13 cellular contexts compared by ENCODE assay signal in the genomic region with DNA sequence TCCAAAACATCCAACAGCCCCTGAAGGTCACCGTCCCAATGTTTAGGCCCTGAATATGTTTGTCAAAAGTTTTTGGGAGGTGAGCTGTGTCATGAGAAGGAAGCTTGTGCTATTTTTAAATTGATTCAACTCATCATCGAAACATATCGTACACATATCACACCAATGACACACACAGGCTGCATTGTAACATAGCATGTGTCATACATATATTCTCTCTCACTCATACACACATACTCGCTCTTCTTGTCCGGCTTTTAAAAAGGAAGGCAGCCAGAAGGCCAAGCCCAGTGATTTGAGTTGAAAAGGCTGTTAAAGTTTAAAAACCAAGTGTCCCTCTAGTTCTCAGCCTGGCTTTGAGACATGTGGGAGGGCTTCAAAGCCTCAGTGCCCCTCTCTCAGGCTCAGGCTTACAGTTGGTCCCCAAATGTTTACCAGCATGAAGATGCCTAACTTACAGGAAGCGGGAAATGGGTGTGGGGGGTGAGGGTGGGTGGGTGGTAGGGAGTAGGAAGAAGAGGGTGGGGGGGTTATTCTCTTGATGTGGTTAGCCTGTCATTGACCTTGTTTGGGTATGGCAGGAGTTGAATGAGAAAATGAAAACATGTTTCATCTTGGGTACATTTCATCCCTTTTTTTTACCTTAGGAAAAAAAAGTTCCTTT. TPM values are rescaled to one million over a fixed set of nuclear protein-coding genes. Genes with fewer than 3 reads are reported as not detected.
DNase-seq lines count a peak whose midpoint lies in the region; ATAC-seq, FAIRE-seq and TF ChIP-seq lines count a peak whose summit lies in the region.
"Had no signal": no experiment of that assay in that cellular context is flagged by ENCODE, and none has a peak within 500 bp of the region (broad histone marks: within the 10 kb centered on the region; RNA-seq: fewer than 3 reads in every experiment).

No MANE protein-coding gene starts in this region.

- H4K8ac ChIP-seq in mesendoderm (ENCODE audit: low read depth, low read length): no peak overlapping the region

- H3K4me1 ChIP-seq in CD4-positive, alpha-beta memory T cell (ENCODE audit: insufficient read depth, low read length): peaks cover 51% of the 10 kb centered on the region
- H3K4me1 ChIP-seq in astrocyte (ENCODE audit: insufficient read depth, low read length) (peaks cover 36% of the 10 kb centered on the region), mesendoderm (ENCODE audit: control insufficient read depth, low read depth, low read length) (peaks cover 29% of the 10 kb centered on the region)

- peaks cover 4% of the 10 kb centered on the region for H3K79me2 ChIP-seq in astrocyte (ENCODE audit: insufficient read depth, low read length)
- H3K79me2 ChIP-seq in mesendoderm (ENCODE audit: control insufficient read depth, insufficient read depth, low read length): peaks cover 8% of the 10 kb centered on the region

- H4K5ac ChIP-seq in mesendoderm (ENCODE audit: low read length): no peak overlapping the region

- peak overlapping the region; percentile 53 for H3K56ac ChIP-seq in mesendoderm (ENCODE audit: low read length)

- peaks cover 0 to 7% of the 10 kb centered on the region in 2 donors for H3K36me3 Mint-ChIP-seq in CD4-positive, alpha-beta memory T cell
- no peaks in the 10 kb centered on the region for H3K36me3 Mint-ChIP-seq in astrocyte (ENCODE audit: low read depth, unreplicated experiment)
- H3K36me3 Mint-ChIP-seq: activated naive CD4-positive, alpha-beta T cell treated with anti-CD3 and anti-CD28 coated beads, Interleukin-2, amount 50 U/mL, for 72 hours had no signal

- no peak overlapping the region for H2BK120ac ChIP-seq in mesendoderm (ENCODE audit: low read depth, low read length)

- peak overlapping the region; percentile 38 for H2AFZ ChIP-seq in astrocyte (ENCODE audit: low read depth, low read length)

- peaks cover 0 to 2% of the 10 kb centered on the region in 2 donors for H3K27me3 Mint-ChIP-seq in CD4-positive, alpha-beta memory T cell
- H3K27me3 Mint-ChIP-seq in astrocyte (ENCODE audit: low read depth, unreplicated experiment): peaks cover 3% of the 10 kb centered on the region

- no peak overlapping the region for H3K27ac ChIP-seq in CD4-positive, alpha-beta memory T cell (ENCODE audit: low read depth, low read length)
- H3K27ac ChIP-seq in astrocyte (ENCODE audit: low read depth, low read length) (peak overlapping the region; percentile 84), mesendoderm (ENCODE audit: low read depth, low read length) (no peak overlapping the region)
- H3K27ac ChIP-seq: upper lobe of right lung had no signal

- H2BK5ac ChIP-seq in mesendoderm (ENCODE audit: low read length): peak overlapping the region; percentile 9

- CTCF ChIA-PET in CD4-positive, alpha-beta memory T cell (lab: Charles Lee; ENCODE audit: partially characterized antibody): interaction anchor here (0.6 to 2.2 kb wide), 9 partner anchors 7 to 306 kb away, joined by 3 to 7 read pairs (median 3); no protein-coding TSS in a partner anchor

- no peak overlapping the region for H3K4me3 ChIP-seq in CD4-positive, alpha-beta memory T cell (ENCODE audit: low read length in 2 of 2)
- no peak overlapping the region for H3K4me3 ChIP-seq in Jurkat, Clone E6-1 (ENCODE audit: low read length)
- H3K4me3 ChIP-seq in astrocyte (ENCODE audit: insufficient read depth, low read depth, low read length) (no peak overlapping the region), mesendoderm (ENCODE audit: low read length) (no peak overlapping the region)
- H3K4me3 ChIP-seq: upper lobe of right lung had no signal

- no peaks in the 10 kb centered on the region for H4K20me1 ChIP-seq in astrocyte (ENCODE audit: insufficient read depth, low read length)

- no peak for TF ChIP-seq CTCF in astrocyte (IDR thresholded peaks at IDR 0.05; ENCODE audit: insufficient read depth, low read depth, low read length)

- H3K4me2 ChIP-seq in astrocyte (ENCODE audit: low read length) (no peak overlapping the region), mesendoderm (ENCODE audit: low read length) (no peak overlapping the region)

- peak; percentile 90 for FAIRE-seq in astrocyte (lab: Jason Lieb, UNC)

- H2AK5ac ChIP-seq in mesendoderm (ENCODE audit: low read length): peak overlapping the region; percentile 72

- H3K4ac ChIP-seq in mesendoderm (ENCODE audit: low read depth, low read length): no peak overlapping the region

- no peaks in the 10 kb centered on the region for H3K79me1 ChIP-seq in mesendoderm (ENCODE audit: low read length)

- H3K9ac ChIP-seq in astrocyte (ENCODE audit: low read length) (peak overlapping the region; percentile 29), mesendoderm (ENCODE audit: low read length) (no peak overlapping the region)

- no peaks in the 10 kb centered on the region for H3K36me3 ChIP-seq in CD4-positive, alpha-beta memory T cell (ENCODE audit: insufficient read depth, low read length)
- no peaks in the 10 kb centered on the region for H3K36me3 ChIP-seq in astrocyte (ENCODE audit: insufficient read depth, low read length)
- no peaks in the 10 kb centered on the region for H3K36me3 ChIP-seq in mesendoderm (ENCODE audit: control insufficient read depth, insufficient read depth, low read length)
- H3K36me3 ChIP-seq: upper lobe of right lung had no signal

- POLR2A ChIA-PET in CD4-positive, alpha-beta memory T cell (lab: Charles Lee; ENCODE audit: partially characterized antibody): interaction anchor here (0.8 to 3.1 kb wide), 7 partner anchors 11 to 110 kb away, joined by 3 to 28 read pairs (median 3); no protein-coding TSS in a partner anchor

- intact Hi-C loops in CD4-positive, alpha-beta memory T cell (cut with micrococcal nuclease): no loop called here

- H3K4me1 Mint-ChIP-seq in CD4-positive, alpha-beta memory T cell: peaks cover 44 to 74% (median 56%) of the 10 kb centered on the region in 4 donors
- H3K4me1 Mint-ChIP-seq in astrocyte (ENCODE audit: low read depth, unreplicated experiment): peaks cover 30% of the 10 kb centered on the region

- no peak for ATAC-seq in GM19035 (IDR thresholded peaks at IDR 0.05; ENCODE audit: unreplicated experiment)
- no peak for ATAC-seq in GM18909 (IDR thresholded peaks at IDR 0.05; ENCODE audit: poor library complexity, unreplicated experiment)
- no peak for ATAC-seq in GM21367 (IDR thresholded peaks at IDR 0.05; ENCODE audit: unreplicated experiment)
- ATAC-seq: left cardiac atrium, upper lobe of right lung had no signal

- no peaks in the 10 kb centered on the region for H3K27me3 ChIP-seq in CD4-positive, alpha-beta memory T cell (ENCODE audit: insufficient read depth, low read length)
- H3K27me3 ChIP-seq in astrocyte (ENCODE audit: insufficient read depth, low read length): no peaks in the 10 kb centered on the region
- H3K27me3 ChIP-seq in mesendoderm (ENCODE audit: insufficient read depth, low read length, poor library complexity): no peaks in the 10 kb centered on the region

- peak overlapping the region; percentile 71 for H3K18ac ChIP-seq in mesendoderm (ENCODE audit: low read length)

- no peak overlapping the region for H3K23ac ChIP-seq in mesendoderm (ENCODE audit: low read length)

- H3K9me3 Mint-ChIP-seq in CD4-positive, alpha-beta memory T cell: peaks cover 0 to 4% (median 0%) of the 10 kb centered on the region in 8 donors
- no peaks in the 10 kb centered on the region for H3K9me3 Mint-ChIP-seq in astrocyte (ENCODE audit: unreplicated experiment)
- H3K9me3 Mint-ChIP-seq: activated naive CD4-positive, alpha-beta T cell treated with anti-CD3 and anti-CD28 coated beads, Interleukin-2, amount 50 U/mL, for 72 hours had no signal

- H3K9me3 ChIP-seq in CD4-positive, alpha-beta memory T cell (ENCODE audit: control insufficient read depth in 1 of 2, low read length in 2 of 2): no peaks in the 10 kb centered on the region
- no peaks in the 10 kb centered on the region for H3K9me3 ChIP-seq in astrocyte (ENCODE audit: insufficient read depth, low read depth, low read length)
- H3K9me3 ChIP-seq: upper lobe of right lung had no signal

- no peak for DNase-seq in CD4-positive, alpha-beta memory T cell
- DNase-seq in Jurkat, Clone E6-1 (ENCODE audit: low read depth, low spot score): peak; percentile 60
- peak; percentile 78 for DNase-seq in astrocyte (ENCODE audit: low read depth)
- DNase-seq in mesendoderm: no peak
- DNase-seq: GF-D8, left cardiac atrium, NCI-H1105 treated with DMSO at 0.1 percent for 48 hours, T1000, upper lobe of right lung had no signal

- no peak overlapping the region for H2BK15ac ChIP-seq in mesendoderm (replicated peaks; ENCODE audit: low read depth)

- WGBS in mesendoderm (ENCODE audit: extremely low coverage, insufficient coverage, low lambda C conversion rate): no CpG with 5 or more reads among the region's 6 CpGs

- H3K4me3 Mint-ChIP-seq in CD4-positive, alpha-beta memory T cell: peak overlapping the region in 7 of 8 donors; percentile 36 to 96 (median 73)
- no peak overlapping the region for H3K4me3 Mint-ChIP-seq in astrocyte (ENCODE audit: unreplicated experiment)

- H3K27ac Mint-ChIP-seq in CD4-positive, alpha-beta memory T cell: peak overlapping the region; percentile 38 to 91 (median 81)
- no peak overlapping the region for H3K27ac Mint-ChIP-seq in astrocyte (ENCODE audit: unreplicated experiment)
- H3K27ac Mint-ChIP-seq: activated naive CD4-positive, alpha-beta T cell treated with anti-CD3 and anti-CD28 coated beads, Interleukin-2, amount 50 U/mL, for 72 hours had no signal

RNA-seq across cellular contexts. Expression of a gene that starts 3.3 kb away (rescaled TPM):
- 10 to 100 TPM; 33.4 to 34.0 TPM for total RNA-seq in CD4-positive, alpha-beta memory T cell
- polyA plus RNA-seq in CD4-positive, alpha-beta memory T cell: 10 to 100 TPM; 45.4 to 97.0 TPM
- polyA plus RNA-seq in Jurkat, Clone E6-1 (2012; ENCODE audit: insufficient read depth, insufficient read length): 0.49 TPM
- total RNA-seq in astrocyte: 10.5 and 11.4 TPM in 2 replicates
- polyA plus RNA-seq in mesendoderm (2013, experiment 1 of 2): 3.7 TPM
- 3.5 TPM for polyA plus RNA-seq in mesendoderm (2013, experiment 2 of 2)

Comparison
In these comparisons a context has a peak if more than half of its experiments do, and no peak if none do; other contexts are left out.
1. DNase-seq: peak in Jurkat, Clone E6-1 (single experiment) and astrocyte (single experiment); none in CD4-positive, alpha-beta memory T cell (0 of 5) and mesendoderm (single experiment).